26 cellular contexts compared by ENCODE assay signal in genomic region chr5:36585696-36586095, GRCh38. TPM values are rescaled to one million over a fixed set of nuclear protein-coding genes. Genes with fewer than 3 reads are reported as not detected.
DNase-seq lines count a peak whose midpoint lies in the region; ATAC-seq and TF ChIP-seq lines count a peak whose summit lies in the region.
"Had no signal": no experiment of that assay in that cellular context is flagged by ENCODE, and none has a peak within 500 bp of the region (broad histone marks: within the 10 kb centered on the region; RNA-seq: fewer than 3 reads in every experiment).

No MANE protein-coding gene starts in this region.

- no peak for TF ChIP-seq POLR2A in Peyer's patch (IDR thresholded peaks at IDR 0.05)

- ATAC-seq in HG02973 (IDR thresholded peaks at IDR 0.05; ENCODE audit: unreplicated experiment), result no peak
- ATAC-seq: T-helper 17 cell had no signal

- H3K4me1 ChIP-seq in Peyer's patch, result no peaks in the 10 kb centered on the region
- H3K4me1 ChIP-seq: BE2C had no signal

- TF ChIP-seq EP300 in Ishikawa (IDR thresholded peaks at IDR 0.05; ENCODE audit: borderline replicate concordance), result no peak

- DNase-seq in NOMO-1 (lab: John Stamatoyannopoulos, UW; ENCODE audit: unreplicated experiment in 2 of 2) (peak; percentile 76 to 77), SKM-1 treated with dmso at 0.1 percent for 144 hours (lab: John Stamatoyannopoulos, UW; ENCODE audit: unreplicated experiment) (peak; percentile 58), renal cortical epithelial cell (ENCODE audit: low read depth) (peak; percentile 54), midbrain (lab: John Stamatoyannopoulos, UW) (no peak), Peyer's patch (no peak)
- DNase-seq: BE2C, Calu3, DMS153, DND-41, GM23248, H7, IMR-90, NCI-H1417, NCI-H1694, NCI-H2081 treated with DMSO at 0.1 percent for 48 hours, NCI-H2171, NCI-H226, NCI-H510A, NCI-H69, PC-9, Right ventricle myocardium superior, RPMI8226, T-helper 17 cell, T1000 had no signal

- TF ChIP-seq CTCF in Peyer's patch (IDR thresholded peaks at IDR 0.05), result no peak

- no peak overlapping the region for H3K4me3 ChIP-seq in Peyer's patch
- H3K4me3 ChIP-seq: GM23248, PC-9 had no signal

- no peaks in the 10 kb centered on the region for H3K27me3 ChIP-seq in Peyer's patch

- TF ChIP-seq RAD21 in Ishikawa (IDR thresholded peaks at IDR 0.05; ENCODE audit: low read depth), result no peak

- H3K9me3 ChIP-seq in Peyer's patch, result no peaks in the 10 kb centered on the region
- H3K9me3 ChIP-seq: BE2C had no signal

- H3K27ac ChIP-seq in Peyer's patch, result no peak overlapping the region
- H3K27ac ChIP-seq: GM23248, PC-9 had no signal

- H3K36me3 ChIP-seq in Peyer's patch, result no peaks in the 10 kb centered on the region
- H3K36me3 ChIP-seq: BE2C had no signal

TF ChIP-seq in Ishikawa, 13 proteins besides CTCF, POLR2A, EP300 and RAD21:
- TF ChIP-seq MAX (IDR thresholded peaks at IDR 0.05) (no peak), CEBPB (IDR thresholded peaks at IDR 0.05) (peak; percentile 86)

RNA-seq across cellular contexts. Expression of gene SLC1A3, which starts 20.7 kb away (rescaled TPM):
- total RNA-seq in renal cortical epithelial cell (0.87 and 1.7 TPM in 2 replicates), Peyer's patch (1 to 10 TPM in 3 of 4 donors, under 1 TPM in 1; 0.95 to 7.4 (median 3.0) TPM)
- total RNA-seq: T-helper 17 cell had no signal

Comparison
In these comparisons a context has a peak if more than half of its experiments do, and no peak if none do; other contexts are left out.
1. DNase-seq: peak in NOMO-1 (2 of 2), SKM-1 treated with dmso at 0.1 percent for 144 hours (single experiment) and renal cortical epithelial cell (single experiment); none in midbrain (single experiment) and Peyer's patch (0 of 3).